Comparison of ENCODE assay signal across 1 cellular context in genomic region chr1:164583196-164583595, GRCh38.
TF ChIP-seq lines count a peak whose summit lies in the region.

No MANE protein-coding gene starts in this region.

TF ChIP-seq in GM23338, 12 proteins besides CTCF, POLR2A, EP300 and RAD21 (continued from another document):
- TF ChIP-seq, protein P1, sequence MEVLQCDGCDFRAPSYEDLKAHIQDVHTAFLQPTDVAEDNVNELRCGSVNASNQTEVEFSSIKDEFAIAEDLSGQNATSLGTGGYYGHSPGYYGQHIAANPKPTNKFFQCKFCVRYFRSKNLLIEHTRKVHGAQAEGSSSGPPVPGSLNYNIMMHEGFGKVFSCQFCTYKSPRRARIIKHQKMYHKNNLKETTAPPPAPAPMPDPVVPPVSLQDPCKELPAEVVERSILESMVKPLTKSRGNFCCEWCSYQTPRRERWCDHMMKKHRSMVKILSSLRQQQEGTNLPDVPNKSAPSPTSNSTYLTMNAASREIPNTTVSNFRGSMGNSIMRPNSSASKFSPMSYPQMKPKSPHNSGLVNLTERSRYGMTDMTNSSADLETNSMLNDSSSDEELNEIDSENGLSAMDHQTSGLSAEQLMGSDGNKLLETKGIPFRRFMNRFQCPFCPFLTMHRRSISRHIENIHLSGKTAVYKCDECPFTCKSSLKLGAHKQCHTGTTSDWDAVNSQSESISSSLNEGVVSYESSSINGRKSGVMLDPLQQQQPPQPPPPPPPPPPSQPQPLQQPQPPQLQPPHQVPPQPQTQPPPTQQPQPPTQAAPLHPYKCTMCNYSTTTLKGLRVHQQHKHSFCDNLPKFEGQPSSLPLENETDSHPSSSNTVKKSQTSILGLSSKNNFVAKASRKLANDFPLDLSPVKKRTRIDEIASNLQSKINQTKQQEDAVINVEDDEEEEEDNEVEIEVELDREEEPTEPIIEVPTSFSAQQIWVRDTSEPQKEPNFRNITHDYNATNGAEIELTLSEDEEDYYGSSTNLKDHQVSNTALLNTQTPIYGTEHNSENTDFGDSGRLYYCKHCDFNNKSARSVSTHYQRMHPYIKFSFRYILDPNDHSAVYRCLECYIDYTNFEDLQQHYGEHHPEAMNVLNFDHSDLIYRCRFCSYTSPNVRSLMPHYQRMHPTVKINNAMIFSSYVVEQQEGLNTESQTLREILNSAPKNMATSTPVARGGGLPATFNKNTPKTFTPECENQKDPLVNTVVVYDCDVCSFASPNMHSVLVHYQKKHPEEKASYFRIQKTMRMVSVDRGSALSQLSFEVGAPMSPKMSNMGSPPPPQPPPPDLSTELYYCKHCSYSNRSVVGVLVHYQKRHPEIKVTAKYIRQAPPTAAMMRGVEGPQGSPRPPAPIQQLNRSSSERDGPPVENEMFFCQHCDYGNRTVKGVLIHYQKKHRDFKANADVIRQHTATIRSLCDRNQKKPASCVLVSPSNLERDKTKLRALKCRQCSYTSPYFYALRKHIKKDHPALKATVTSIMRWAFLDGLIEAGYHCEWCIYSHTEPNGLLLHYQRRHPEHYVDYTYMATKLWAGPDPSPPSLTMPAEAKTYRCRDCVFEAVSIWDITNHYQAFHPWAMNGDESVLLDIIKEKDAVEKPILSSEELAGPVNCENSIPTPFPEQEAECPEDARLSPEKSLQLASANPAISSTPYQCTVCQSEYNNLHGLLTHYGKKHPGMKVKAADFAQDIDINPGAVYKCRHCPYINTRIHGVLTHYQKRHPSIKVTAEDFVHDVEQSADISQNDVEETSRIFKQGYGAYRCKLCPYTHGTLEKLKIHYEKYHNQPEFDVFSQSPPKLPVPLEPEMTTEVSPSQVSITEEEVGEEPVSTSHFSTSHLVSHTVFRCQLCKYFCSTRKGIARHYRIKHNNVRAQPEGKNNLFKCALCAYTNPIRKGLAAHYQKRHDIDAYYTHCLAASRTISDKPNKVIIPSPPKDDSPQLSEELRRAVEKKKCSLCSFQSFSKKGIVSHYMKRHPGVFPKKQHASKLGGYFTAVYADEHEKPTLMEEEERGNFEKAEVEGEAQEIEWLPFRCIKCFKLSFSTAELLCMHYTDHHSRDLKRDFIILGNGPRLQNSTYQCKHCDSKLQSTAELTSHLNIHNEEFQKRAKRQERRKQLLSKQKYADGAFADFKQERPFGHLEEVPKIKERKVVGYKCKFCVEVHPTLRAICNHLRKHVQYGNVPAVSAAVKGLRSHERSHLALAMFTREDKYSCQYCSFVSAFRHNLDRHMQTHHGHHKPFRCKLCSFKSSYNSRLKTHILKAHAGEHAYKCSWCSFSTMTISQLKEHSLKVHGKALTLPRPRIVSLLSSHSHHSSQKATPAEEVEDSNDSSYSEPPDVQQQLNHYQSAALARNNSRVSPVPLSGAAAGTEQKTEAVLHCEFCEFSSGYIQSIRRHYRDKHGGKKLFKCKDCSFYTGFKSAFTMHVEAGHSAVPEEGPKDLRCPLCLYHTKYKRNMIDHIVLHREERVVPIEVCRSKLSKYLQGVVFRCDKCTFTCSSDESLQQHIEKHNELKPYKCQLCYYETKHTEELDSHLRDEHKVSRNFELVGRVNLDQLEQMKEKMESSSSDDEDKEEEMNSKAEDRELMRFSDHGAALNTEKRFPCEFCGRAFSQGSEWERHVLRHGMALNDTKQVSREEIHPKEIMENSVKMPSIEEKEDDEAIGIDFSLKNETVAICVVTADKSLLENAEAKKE (CRISPR knock-in tag; IDR thresholded peaks at IDR 0.05), result no peak; the same call in 1 of the 2 replicates
- TF ChIP-seq STAT1 (IDR thresholded peaks at IDR 0.05; ENCODE audit: unreplicated experiment) (no peak), CREB1 (CRISPR knock-in tag; IDR thresholded peaks at IDR 0.05; ENCODE audit: low read depth) (no peak), POLR2AphosphoS5 (IDR thresholded peaks at IDR 0.05; ENCODE audit: low read depth) (no peak), NANOG (IDR thresholded peaks at IDR 0.05; ENCODE audit: borderline replicate concordance) (no peak), ZNF114 (CRISPR knock-in tag; IDR thresholded peaks at IDR 0.05) (no peak), ZNF331 (CRISPR knock-in tag; IDR thresholded peaks at IDR 0.05; ENCODE audit: low read depth) (no peak), EZH2 (IDR thresholded peaks at IDR 0.05; ENCODE audit: low read depth, unreplicated experiment) (no peak)
- TF ChIP-seq, protein P2, sequence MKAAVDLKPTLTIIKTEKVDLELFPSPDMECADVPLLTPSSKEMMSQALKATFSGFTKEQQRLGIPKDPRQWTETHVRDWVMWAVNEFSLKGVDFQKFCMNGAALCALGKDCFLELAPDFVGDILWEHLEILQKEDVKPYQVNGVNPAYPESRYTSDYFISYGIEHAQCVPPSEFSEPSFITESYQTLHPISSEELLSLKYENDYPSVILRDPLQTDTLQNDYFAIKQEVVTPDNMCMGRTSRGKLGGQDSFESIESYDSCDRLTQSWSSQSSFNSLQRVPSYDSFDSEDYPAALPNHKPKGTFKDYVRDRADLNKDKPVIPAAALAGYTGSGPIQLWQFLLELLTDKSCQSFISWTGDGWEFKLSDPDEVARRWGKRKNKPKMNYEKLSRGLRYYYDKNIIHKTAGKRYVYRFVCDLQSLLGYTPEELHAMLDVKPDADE (IDR thresholded peaks at IDR 0.05), result no peak
